ENCODE assay signal across 8 cellular contexts in genomic region chr18:26657618-26658581, GRCh38.
A peak's percentile ranks its signal among the peaks of the same experiment; 100 is the strongest.
DNase-seq lines count a peak whose midpoint lies in the region; TF ChIP-seq lines count a peak whose summit lies in the region.

No MANE protein-coding gene starts in this region.

- H3K27me3 ChIP-seq in GM06990 (replicated peaks; ENCODE audit: control insufficient read depth, insufficient read depth, low read length): peaks cover 1% of the 10 kb centered on the region; the same call in 1 of the 2 replicates
- no peaks in the 10 kb centered on the region for H3K27me3 ChIP-seq in PC-9 (ENCODE audit: insufficient read depth, low read depth)
- H3K27me3 ChIP-seq in esophagus squamous epithelium: peaks cover 0 to 16% (median 0%) of the 10 kb centered on the region in 4 donors

- H3F3A ChIP-seq in PC-9 (ENCODE audit: insufficient read depth, low read depth): peaks cover 14% of the 10 kb centered on the region

- H3K9me2 ChIP-seq in PC-9 (ENCODE audit: insufficient read depth): no peaks in the 10 kb centered on the region

- H3K79me2 ChIP-seq in PC-9 (ENCODE audit: low read depth): no peaks in the 10 kb centered on the region

- no TSS peak for BruUV-seq in PC-9 (replicated peaks; lab: Mats Ljungman, UMichigan)

- POLR2A ChIA-PET in PC-9 (lab: Charles Lee; ENCODE audit: unreplicated experiment): no interaction called here
- POLR2A ChIA-PET in HEK293T (lab: Yijun Ruan, JAX): interaction anchor here (0.7 to 1.7 kb wide), 7 partner anchors 11 to 654 kb away, joined by 3 to 4 read pairs (median 3); no protein-coding TSS in a partner anchor

- peak overlapping the region; percentile 62 for H3K4me3 ChIP-seq in GM06990 (replicated peaks; ENCODE audit: low read depth, low read length)
- peak overlapping the region; percentile 70 for H3K4me3 ChIP-seq in PC-9
- H3K4me3 ChIP-seq in esophagus squamous epithelium: peak overlapping the region; percentile 61 to 89 (median 78)

- no peak for TF ChIP-seq POLR2A in esophagus squamous epithelium (IDR thresholded peaks at IDR 0.05)

- intact Hi-C loops in PC-9 (cut with micrococcal nuclease; ENCODE audit: unreplicated experiment) (loop anchor here (5.0 to 10.0 kb wide), 3 partner anchors 113 to 276 kb away; partner anchors contain the start of gene KCTD1), esophagus squamous epithelium (cut with DNase I) (loop anchor here (10.0 kb wide), 1 partner anchor 253 kb away; no protein-coding TSS in a partner anchor)

- H3K36me3 ChIP-seq in GM06990 (ENCODE audit: control insufficient read depth, insufficient read depth, low read length): no peaks in the 10 kb centered on the region
- no peaks in the 10 kb centered on the region for H3K36me3 ChIP-seq in PC-9 (ENCODE audit: low read depth)
- no peaks in the 10 kb centered on the region for H3K36me3 ChIP-seq in esophagus squamous epithelium

- H2AFZ ChIP-seq in PC-9: peak overlapping the region; percentile 80

- H3K4me2 ChIP-seq in PC-9: peak overlapping the region; percentile 88

- 9 to 11% methylated on average over 16 of the region's 16 CpGs for WGBS in esophagus squamous epithelium, 2 donors

- peak overlapping the region; percentile 52 for H3K27ac ChIP-seq in PC-9
- peak overlapping the region; percentile 74 to 93 (median 78) for H3K27ac ChIP-seq in esophagus squamous epithelium

- CTCF ChIA-PET in PC-9 (lab: Charles Lee) (interaction anchor here (0.5 kb wide), 1 partner anchor 37 kb away, joined by 3 read pairs; no protein-coding TSS in a partner anchor), HEK293T (lab: Yijun Ruan, JAX) (no interaction called here)

- H3K9me3 ChIP-seq in PC-9 (ENCODE audit: insufficient read depth, low read depth): no peaks in the 10 kb centered on the region
- H3K9me3 ChIP-seq in esophagus squamous epithelium: no peaks in the 10 kb centered on the region

- H3K4me1 ChIP-seq in PC-9 (replicated peaks; ENCODE audit: insufficient read depth) (peaks cover 16% of the 10 kb centered on the region), esophagus squamous epithelium (peaks cover 9 to 46% (median 17%) of the 10 kb centered on the region in 3 donors)

- TF ChIP-seq CTCF in GM06990 (IDR thresholded peaks at IDR 0.05; ENCODE audit: insufficient read depth, low read length, poor library complexity, severe bottlenecking) (no peak), PC-9 (conservative IDR thresholded peaks at IDR 0.05) (no peak), esophagus squamous epithelium (IDR thresholded peaks at IDR 0.05) (no peak)

- DNase-seq in GM06990 (ENCODE audit: extremely low read depth, insufficient read length) (no peak), PC-9 (peak in 1 of 2 experiments; percentile 50), esophagus squamous epithelium (lab: John Stamatoyannopoulos, UW) (no peak), retina (peak; percentile 27), MV-4-11 (lab: John Stamatoyannopoulos, UW) (no peak), cerebellum (ENCODE audit: low spot score) (no peak), NCI-H128 (lab: John Stamatoyannopoulos, UW; ENCODE audit: unreplicated experiment) (no peak), HEK293T (ENCODE audit: extremely low spot score) (no peak)

- H4K20me1 ChIP-seq in PC-9 (ENCODE audit: insufficient read depth): no peaks in the 10 kb centered on the region

TF ChIP-seq in HEK293T, 16 proteins besides CTCF, POLR2A, EP300 and RAD21:
- TF ChIP-seq LEF1 (IDR thresholded peaks at IDR 0.05; ENCODE audit: borderline replicate concordance) (no peak), ZNF384 (IDR thresholded peaks at IDR 0.05) (no peak), SUZ12 (IDR thresholded peaks at IDR 0.05) (no peak), FOXM1 (IDR thresholded peaks at IDR 0.05; ENCODE audit: borderline replicate concordance) (no peak), L3MBTL2 (conservative IDR thresholded peaks at IDR 0.05) (no peak), HDGF (IDR thresholded peaks at IDR 0.05; ENCODE audit: borderline replicate concordance) (no peak)
